ENCODE assay signal across 1 cellular context in genomic region chr6:82890240-82890639, GRCh38.
TF ChIP-seq lines count a peak whose summit lies in the region.

No MANE protein-coding gene starts in this region.

TF ChIP-seq in WTC11, 78 proteins besides CTCF, POLR2A, EP300 and RAD21 (continued from another document):
- no peak for TF ChIP-seq STAT6 (CRISPR knock-in tag; conservative IDR thresholded peaks at IDR 0.05; ENCODE audit: low read depth)
- TF ChIP-seq, protein P1, sequence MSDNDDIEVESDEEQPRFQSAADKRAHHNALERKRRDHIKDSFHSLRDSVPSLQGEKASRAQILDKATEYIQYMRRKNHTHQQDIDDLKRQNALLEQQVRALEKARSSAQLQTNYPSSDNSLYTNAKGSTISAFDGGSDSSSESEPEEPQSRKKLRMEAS (CRISPR knock-in tag; IDR thresholded peaks at IDR 0.05): no peak
